ENCODE assay signal across 2 cellular contexts in the genomic region with DNA sequence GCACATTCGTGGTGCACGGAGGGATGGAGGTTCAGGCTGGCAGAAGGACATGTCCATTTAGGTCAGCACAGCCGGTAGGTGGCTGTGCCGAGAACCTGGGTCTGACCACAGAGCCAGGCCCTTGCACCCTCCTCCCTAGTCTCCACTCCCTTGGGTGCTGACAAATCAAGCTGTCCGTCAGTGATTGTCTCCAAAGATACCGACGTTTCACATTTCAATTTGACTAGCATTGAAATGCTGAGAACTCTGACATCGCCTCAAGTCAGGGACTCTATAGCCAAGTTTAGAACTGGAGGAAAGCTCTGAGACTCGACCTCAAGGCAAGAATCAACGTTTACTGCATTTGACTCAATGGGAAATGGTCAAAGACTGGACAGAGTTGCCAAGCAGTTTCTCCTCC.
TF ChIP-seq lines count a peak whose summit lies in the region.

No MANE protein-coding gene starts in this region.

TF ChIP-seq in H1, 55 proteins besides CTCF, POLR2A, EP300 and RAD21:
- TF ChIP-seq CTBP2 (IDR thresholded peaks at IDR 0.05; ENCODE audit: borderline replicate concordance, insufficient read depth, insufficient read length, low read length) (no peak), KDM4A (IDR thresholded peaks at IDR 0.05; ENCODE audit: low read depth, low read length, severe bottlenecking) (no peak), JUND (IDR thresholded peaks at IDR 0.05; ENCODE audit: low read length) (no peak), POLR2AphosphoS5 (IDR thresholded peaks at IDR 0.05; ENCODE audit: low read depth, low read length) (no peak), CBX8 (IDR thresholded peaks at IDR 0.05; ENCODE audit: borderline replicate concordance, low read depth, low read length) (no peak), ZNF274 (IDR thresholded peaks at IDR 0.05; ENCODE audit: borderline replicate concordance, extremely low read depth, low read length) (no peak), CEBPB (IDR thresholded peaks at IDR 0.05; ENCODE audit: low read depth, low read length) (no peak), MAFK (IDR thresholded peaks at IDR 0.05; ENCODE audit: low read depth, low read length) (no peak), POU5F1 (IDR thresholded peaks at IDR 0.05; ENCODE audit: low read depth, low read length) (no peak), SP2 (IDR thresholded peaks at IDR 0.05; ENCODE audit: low read length) (no peak), CHD7 (IDR thresholded peaks at IDR 0.05; ENCODE audit: insufficient replicate concordance, low read length) (no peak), TAF7 (optimal IDR thresholded peaks at IDR 0.05; ENCODE audit: borderline replicate concordance, low read depth, low read length) (no peak)
- TF ChIP-seq, protein P1, sequence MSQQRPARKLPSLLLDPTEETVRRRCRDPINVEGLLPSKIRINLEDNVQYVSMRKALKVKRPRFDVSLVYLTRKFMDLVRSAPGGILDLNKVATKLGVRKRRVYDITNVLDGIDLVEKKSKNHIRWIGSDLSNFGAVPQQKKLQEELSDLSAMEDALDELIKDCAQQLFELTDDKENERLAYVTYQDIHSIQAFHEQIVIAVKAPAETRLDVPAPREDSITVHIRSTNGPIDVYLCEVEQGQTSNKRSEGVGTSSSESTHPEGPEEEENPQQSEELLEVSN (IDR thresholded peaks at IDR 0.05): no peak

TF ChIP-seq in HepG2, 621 proteins besides CTCF, POLR2A, EP300 and RAD21:
- TF ChIP-seq RBAK (CRISPR knock-in tag; IDR thresholded peaks at IDR 0.05) (no peak), ZNF484 (CRISPR knock-in tag; IDR thresholded peaks at IDR 0.05; ENCODE audit: borderline replicate concordance, low read depth) (no peak), SNRNP70 (IDR thresholded peaks at IDR 0.05; ENCODE audit: low read depth, low read length) (no peak), ZBTB7B (CRISPR knock-in tag; IDR thresholded peaks at IDR 0.05) (no peak), ZNF530 (CRISPR knock-in tag; IDR thresholded peaks at IDR 0.05; ENCODE audit: low read depth) (no peak), SNAI1 (CRISPR knock-in tag; IDR thresholded peaks at IDR 0.05; ENCODE audit: borderline replicate concordance) (no peak), HINFP (CRISPR knock-in tag; IDR thresholded peaks at IDR 0.05; ENCODE audit: low read depth) (no peak)
